Comparison of ENCODE assay signal across 1 cellular context in genomic region chr9:112380102-112380581, GRCh38.
A peak's percentile ranks its signal among the peaks of the same experiment; 100 is the strongest.
TF ChIP-seq lines count a peak whose summit lies in the region.

TSS of gene HSDL2 (plus strand) at chr9:112380108. CDS start at chr9:112380164, 56 bp downstream.

TF ChIP-seq in GM12878, 131 proteins besides CTCF, POLR2A, EP300 and RAD21 (continued from another document and continues in another):
- TF ChIP-seq HDAC2 (IDR thresholded peaks at IDR 0.05) (no peak), ZNF384 (IDR thresholded peaks at IDR 0.05; ENCODE audit: borderline replicate concordance, low read depth, low read length) (no peak), HDGF (IDR thresholded peaks at IDR 0.05) (no peak), TAF1 (IDR thresholded peaks at IDR 0.05; ENCODE audit: borderline replicate concordance, low read depth, low read length) (no peak), FOS (IDR thresholded peaks at IDR 0.05; ENCODE audit: borderline replicate concordance, extremely low read depth, insufficient read length) (no peak), CHD1 (IDR thresholded peaks at IDR 0.05; ENCODE audit: low read depth, low read length) (no peak), YBX1 (IDR thresholded peaks at IDR 0.05) (no peak), BMI1 (IDR thresholded peaks at IDR 0.05; ENCODE audit: borderline replicate concordance) (no peak), NR2C2 (IDR thresholded peaks at IDR 0.05; ENCODE audit: borderline replicate concordance, control insufficient read depth, insufficient read length, low read depth) (no peak), NFIC (IDR thresholded peaks at IDR 0.05; ENCODE audit: low read depth, low read length) (no peak), MEF2B (IDR thresholded peaks at IDR 0.05; ENCODE audit: partially characterized antibody, poor library complexity, severe bottlenecking) (no peak), NFYA (IDR thresholded peaks at IDR 0.05; ENCODE audit: borderline replicate concordance, low read depth, low read length) (no peak), E2F4 (IDR thresholded peaks at IDR 0.05; ENCODE audit: low read depth, low read length) (no peak), POU2F2 (IDR thresholded peaks at IDR 0.05; ENCODE audit: borderline replicate concordance, low read depth, low read length) (no peak), JUNB (IDR thresholded peaks at IDR 0.05) (no peak), SPI1 (IDR thresholded peaks at IDR 0.05; ENCODE audit: borderline replicate concordance, insufficient read depth, low read depth, low read length) (no peak), FOXK2 (IDR thresholded peaks at IDR 0.05) (no peak), ZNF274 (IDR thresholded peaks at IDR 0.05; ENCODE audit: insufficient read depth, insufficient read length) (no peak), PML (IDR thresholded peaks at IDR 0.05; ENCODE audit: low read length) (no peak), ZNF622 (IDR thresholded peaks at IDR 0.05) (no peak), CHD4 (IDR thresholded peaks at IDR 0.05) (no peak), MXI1 (IDR thresholded peaks at IDR 0.05; ENCODE audit: low read depth, low read length) (no peak), ZNF24 (IDR thresholded peaks at IDR 0.05) (no peak), BCLAF1 (IDR thresholded peaks at IDR 0.05) (no peak), ZNF207 (IDR thresholded peaks at IDR 0.05; ENCODE audit: borderline replicate concordance) (no peak), IRF4 (IDR thresholded peaks at IDR 0.05; ENCODE audit: low read depth, low read length) (no peak), PAX5 (IDR thresholded peaks at IDR 0.05; ENCODE audit: borderline replicate concordance, low read depth, low read length) (no peak), NR2F1 (conservative IDR thresholded peaks at IDR 0.05) (peak; percentile 68), NR2C1 (IDR thresholded peaks at IDR 0.05) (no peak), STAT1 (conservative IDR thresholded peaks at IDR 0.05) (no peak), ZSCAN29 (IDR thresholded peaks at IDR 0.05) (no peak), ZZZ3 (IDR thresholded peaks at IDR 0.05; ENCODE audit: control insufficient read depth, insufficient read length, low read depth) (no peak), SIN3A (IDR thresholded peaks at IDR 0.05; ENCODE audit: low read depth, low read length) (0 out of 2 replicates have a peak, but pooled peaks have one; percentile 51), SMAD1 (IDR thresholded peaks at IDR 0.05; ENCODE audit: low read depth, partially characterized antibody) (no peak), CEBPB (IDR thresholded peaks at IDR 0.05; ENCODE audit: borderline replicate concordance in 1 of 2, low read depth in 2 of 2, low read length in 2 of 2) (no peak), EGR1 (IDR thresholded peaks at IDR 0.05; ENCODE audit: borderline replicate concordance in 1 of 2, low read depth in 2 of 2, low read length in 2 of 2) (0 out of 3 replicates have a peak, but pooled peaks of 1 of the 2 experiments have one; percentile 18), KAT2A (conservative IDR thresholded peaks at IDR 0.05; ENCODE audit: control insufficient read depth, low read depth, low read length) (no peak), EZH2 (IDR thresholded peaks at IDR 0.05; ENCODE audit: borderline replicate concordance, control insufficient read depth, low read depth, low read length) (no peak), CBX5 (IDR thresholded peaks at IDR 0.05; ENCODE audit: low read depth) (no peak), MAX (IDR thresholded peaks at IDR 0.05; ENCODE audit: low read depth, low read length) (no peak), RELA (IDR thresholded peaks at IDR 0.05; ENCODE audit: borderline replicate concordance, partially characterized antibody) (no peak), RELB (IDR thresholded peaks at IDR 0.05; ENCODE audit: low read depth) (no peak), CHD2 (IDR thresholded peaks at IDR 0.05; ENCODE audit: borderline replicate concordance, low read depth, low read length) (no peak), SMARCA5 (IDR thresholded peaks at IDR 0.05) (no peak), NFXL1 (IDR thresholded peaks at IDR 0.05; ENCODE audit: borderline replicate concordance) (no peak), RBBP5 (conservative IDR thresholded peaks at IDR 0.05) (no peak), CBFB (IDR thresholded peaks at IDR 0.05; ENCODE audit: low read depth) (no peak), RAD51 (IDR thresholded peaks at IDR 0.05) (no peak), REST (IDR thresholded peaks at IDR 0.05; ENCODE audit: low read depth, low read length) (no peak), POLR2AphosphoS2 (IDR thresholded peaks at IDR 0.05; ENCODE audit: low read depth, low read length) (no peak), ZNF217 (IDR thresholded peaks at IDR 0.05) (no peak), ZBED1 (IDR thresholded peaks at IDR 0.05; ENCODE audit: borderline replicate concordance) (no peak), MTA2 (IDR thresholded peaks at IDR 0.05; ENCODE audit: low read depth) (no peak), SREBF1 (IDR thresholded peaks at IDR 0.05; ENCODE audit: low read length) (no peak), SMAD5 (IDR thresholded peaks at IDR 0.05; ENCODE audit: low read depth) (no peak), JUND (IDR thresholded peaks at IDR 0.05; ENCODE audit: low read depth, low read length) (no peak), MTA3 (IDR thresholded peaks at IDR 0.05; ENCODE audit: borderline replicate concordance, low read length) (no peak), GABPA (IDR thresholded peaks at IDR 0.05; ENCODE audit: low read depth) (no peak), ZBTB11 (CRISPR knock-in tag; IDR thresholded peaks at IDR 0.05) (no peak), WRNIP1 (IDR thresholded peaks at IDR 0.05; ENCODE audit: borderline replicate concordance, low read depth, low read length) (no peak), ELK1 (IDR thresholded peaks at IDR 0.05; ENCODE audit: low read depth, low read length) (no peak), ATF3 (IDR thresholded peaks at IDR 0.05; ENCODE audit: borderline replicate concordance, extremely low read depth, low read depth, low read length) (no peak), IRF3 (IDR thresholded peaks at IDR 0.05) (no peak)
